ENCODE assay signal across 1 cellular context in the genomic region with DNA sequence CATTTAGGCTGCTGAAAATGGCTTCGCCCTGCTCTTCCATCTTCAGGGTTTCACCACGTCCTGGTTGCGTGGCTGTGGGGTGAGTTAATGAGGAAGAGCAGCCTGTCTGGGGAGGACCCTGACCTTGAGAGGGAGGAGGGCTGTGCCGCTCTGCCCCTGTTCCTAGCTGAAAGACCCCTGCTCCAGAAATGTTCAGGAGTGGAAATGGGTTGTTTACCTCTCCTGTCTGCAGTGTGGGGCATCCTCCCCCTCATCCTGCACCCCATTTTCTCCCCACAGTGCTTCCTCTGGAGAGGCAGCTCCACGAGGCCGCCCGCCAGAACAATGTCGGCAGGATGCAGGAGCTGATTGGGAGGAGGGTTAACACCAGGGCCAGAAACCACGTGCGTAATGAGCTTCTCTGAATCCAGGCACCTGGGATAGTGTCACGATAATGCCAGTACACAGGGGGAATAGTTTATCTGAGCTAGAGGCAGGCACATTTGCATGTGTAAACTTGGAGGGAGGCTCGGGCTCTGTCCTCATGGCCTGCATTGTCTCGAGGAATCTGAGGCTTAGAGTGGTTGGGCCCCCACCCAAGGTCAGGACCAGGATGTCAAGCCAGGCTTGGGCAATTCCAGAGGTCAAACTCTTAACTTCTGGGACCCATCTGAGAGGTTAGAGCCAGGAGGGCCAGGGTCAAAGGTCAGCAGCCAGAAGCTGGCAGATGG.
A peak's percentile ranks its signal among the peaks of the same experiment; 100 is the strongest.
TF ChIP-seq lines count a peak whose summit lies in the region.

No MANE protein-coding gene starts in this region.

TF ChIP-seq in H1, 55 proteins besides CTCF, POLR2A, EP300 and RAD21:
- TF ChIP-seq POLR2AphosphoS5 (IDR thresholded peaks at IDR 0.05; ENCODE audit: low read depth, low read length) (no peak), CREB1 (IDR thresholded peaks at IDR 0.05) (0 out of 2 replicates have a peak, but pooled peaks have one; percentile 8)
- TF ChIP-seq, protein P1, sequence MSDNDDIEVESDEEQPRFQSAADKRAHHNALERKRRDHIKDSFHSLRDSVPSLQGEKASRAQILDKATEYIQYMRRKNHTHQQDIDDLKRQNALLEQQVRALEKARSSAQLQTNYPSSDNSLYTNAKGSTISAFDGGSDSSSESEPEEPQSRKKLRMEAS (IDR thresholded peaks at IDR 0.05): peak; percentile 96
- TF ChIP-seq, protein P2, sequence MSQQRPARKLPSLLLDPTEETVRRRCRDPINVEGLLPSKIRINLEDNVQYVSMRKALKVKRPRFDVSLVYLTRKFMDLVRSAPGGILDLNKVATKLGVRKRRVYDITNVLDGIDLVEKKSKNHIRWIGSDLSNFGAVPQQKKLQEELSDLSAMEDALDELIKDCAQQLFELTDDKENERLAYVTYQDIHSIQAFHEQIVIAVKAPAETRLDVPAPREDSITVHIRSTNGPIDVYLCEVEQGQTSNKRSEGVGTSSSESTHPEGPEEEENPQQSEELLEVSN (IDR thresholded peaks at IDR 0.05): peak; percentile 94
TF ChIP-seq in H1: peak in this region for 3.
